ENCODE assay signal across 27 cellular contexts in genomic region chr5:7801898-7802614, GRCh38. TPM values are rescaled to one million over a fixed set of nuclear protein-coding genes. Genes with fewer than 3 reads are reported as not detected.
DNase-seq lines count a peak whose midpoint lies in the region; ATAC-seq and TF ChIP-seq lines count a peak whose summit lies in the region.
"Had no signal": no experiment of that assay in that cellular context is flagged by ENCODE, and none has a peak within 500 bp of the region (broad histone marks: within the 10 kb centered on the region; RNA-seq: fewer than 3 reads in every experiment).

No MANE protein-coding gene starts in this region.

- no peaks in the 10 kb centered on the region for H3K27me3 ChIP-seq in right lobe of liver
- H3K27me3 ChIP-seq: BLaER1 treated with 17β-estradiol and CSF1 and Interleukin-3, amounts not matched to agents 10 nM and 100 nM; brain microvascular endothelial cell; MG63; ovary; sigmoid colon; vagina had no signal

- intact Hi-C loops in Right ventricle myocardium inferior (cut with DNase I): no loop called here
- intact Hi-C loops in cardiac septum (cut with DNase I): no loop called here
- intact Hi-C loops in right lobe of liver (cut with DNase I): no loop called here

- H3K4me3 Mint-ChIP-seq in stimulated activated naive B cell treated with anti-CD40 and anti-IgM and Interleukin-4, amounts not matched to agents 10 μg/mL and 1 μg/mL and 100 μg/mL, for 72 hours: no peak overlapping the region
- H3K4me3 Mint-ChIP-seq: activated CD8-positive, alpha-beta T cell treated with anti-CD3 and anti-CD28 coated beads, Interleukin-2, amount 10 ng/mL, durations not matched to agents 7 days and 5 days; activated naive CD4-positive, alpha-beta T cell treated with anti-CD3 and anti-CD28 coated beads, Interleukin-2, amount 50 U/mL, for 24 hours; activated T-cell treated with anti-CD3 and anti-CD28 coated beads, Interleukin-2, amount 50 U/mL, for 4 hours; IgD-negative memory B cell; memory B cell; naive thymus-derived CD8-positive, alpha-beta T cell had no signal

- H3K27ac ChIP-seq in angular gyrus (ENCODE audit: low read depth, low read length) (peak overlapping the region; percentile 53), right lobe of liver (no peak overlapping the region)
- H3K27ac ChIP-seq: A549, brain microvascular endothelial cell, ovary, sigmoid colon, vagina had no signal

- no peak overlapping the region for H3K4me3 ChIP-seq in right lobe of liver
- H3K4me3 ChIP-seq: A549; BLaER1 treated with 17β-estradiol and CSF1 and Interleukin-3, amounts not matched to agents 10 nM and 100 nM; GM12878; MG63; ovary; sigmoid colon; vagina had no signal

- H3K27ac Mint-ChIP-seq in stimulated activated naive B cell treated with anti-CD40 and anti-IgM and Interleukin-4, amounts not matched to agents 10 μg/mL and 1 μg/mL and 100 μg/mL, for 72 hours: no peak overlapping the region
- H3K27ac Mint-ChIP-seq: activated CD8-positive, alpha-beta T cell treated with anti-CD3 and anti-CD28 coated beads, Interleukin-2, amount 10 ng/mL, durations not matched to agents 7 days and 5 days; activated naive CD4-positive, alpha-beta T cell treated with anti-CD3 and anti-CD28 coated beads, Interleukin-2, amount 50 U/mL, for 24 hours; IgD-negative memory B cell; memory B cell; naive thymus-derived CD8-positive, alpha-beta T cell had no signal

- TF ChIP-seq POLR2A in right lobe of liver (IDR thresholded peaks at IDR 0.05): no peak

- no peaks in the 10 kb centered on the region for H3K36me3 ChIP-seq in right lobe of liver
- H3K36me3 ChIP-seq: BLaER1 treated with 17β-estradiol and CSF1 and Interleukin-3, amounts not matched to agents 10 nM and 100 nM; brain microvascular endothelial cell; MG63; ovary; sigmoid colon; vagina had no signal

- no peaks in the 10 kb centered on the region for H3K9me3 ChIP-seq in right lobe of liver
- H3K9me3 ChIP-seq: A549; BLaER1 treated with 17β-estradiol and CSF1 and Interleukin-3, amounts not matched to agents 10 nM and 100 nM; MG63; ovary; sigmoid colon; vagina had no signal

- H3K9me3 Mint-ChIP-seq in stimulated activated naive B cell treated with anti-CD40 and anti-IgM and Interleukin-4, amounts not matched to agents 10 μg/mL and 1 μg/mL and 100 μg/mL, for 72 hours: no peaks in the 10 kb centered on the region
- H3K9me3 Mint-ChIP-seq: activated naive CD4-positive, alpha-beta T cell treated with anti-CD3 and anti-CD28 coated beads, Interleukin-2, amount 50 U/mL, for 24 hours; activated T-cell treated with anti-CD3 and anti-CD28 coated beads, Interleukin-2, amount 50 U/mL, for 4 hours; memory B cell; naive thymus-derived CD8-positive, alpha-beta T cell had no signal

- no peaks in the 10 kb centered on the region for H3K4me1 Mint-ChIP-seq in stimulated activated naive B cell treated with anti-CD40 and anti-IgM and Interleukin-4, amounts not matched to agents 10 μg/mL and 1 μg/mL and 100 μg/mL, for 72 hours
- H3K4me1 Mint-ChIP-seq: activated naive CD4-positive, alpha-beta T cell treated with anti-CD3 and anti-CD28 coated beads, Interleukin-2, amount 50 U/mL, for 24 hours; IgD-negative memory B cell; memory B cell; naive thymus-derived CD8-positive, alpha-beta T cell had no signal

- no peaks in the 10 kb centered on the region for H3K4me1 ChIP-seq in right lobe of liver
- H3K4me1 ChIP-seq: A549, vagina had no signal

- no peak for TF ChIP-seq CTCF in right lobe of liver (IDR thresholded peaks at IDR 0.05)

- ATAC-seq in Right ventricle myocardium inferior: no peak
- ATAC-seq in stimulated activated naive B cell treated with anti-CD40 and anti-IgM and Interleukin-4, amounts not matched to agents 10 μg/mL and 1 μg/mL and 100 μg/mL, for 72 hours (replicated peaks): no peak
- no peak for ATAC-seq in right lobe of liver
- no peak for ATAC-seq in GM18519 (IDR thresholded peaks at IDR 0.05; ENCODE audit: low FRiP score, unreplicated experiment)
- ATAC-seq: A549; activated CD8-positive, alpha-beta T cell treated with anti-CD3 and anti-CD28 coated beads, Interleukin-2, amount 10 ng/mL, durations not matched to agents 7 days and 5 days; activated T-cell treated with anti-CD3 and anti-CD28 coated beads, Interleukin-2, amount 50 U/mL, for 4 hours; GM12878; naive thymus-derived CD8-positive, alpha-beta T cell; stimulated activated naive CD8-positive, alpha-beta T cell treated with anti-CD3 and anti-CD28 coated beads, Interleukin-15, Interleukin-2, amounts not matched to agents 100 U/mL and 50 U/mL, for 24 hours had no signal

- peaks cover 3 to 23% of the 10 kb centered on the region in 2 donors for H3K27me3 Mint-ChIP-seq in stimulated activated naive B cell treated with anti-CD40 and anti-IgM and Interleukin-4, amounts not matched to agents 10 μg/mL and 1 μg/mL and 100 μg/mL, for 72 hours
- H3K27me3 Mint-ChIP-seq: IgD-negative memory B cell, memory B cell had no signal

- 71% methylated on average over 5 of the region's 14 CpGs for WGBS in right lobe of liver (ENCODE audit: insufficient coverage, low coverage, low lambda C conversion rate, missing lambda C conversion rate)

- H3K36me3 Mint-ChIP-seq in stimulated activated naive B cell treated with anti-CD40 and anti-IgM and Interleukin-4, amounts not matched to agents 10 μg/mL and 1 μg/mL and 100 μg/mL, for 72 hours: no peaks in the 10 kb centered on the region
- H3K36me3 Mint-ChIP-seq: activated naive CD4-positive, alpha-beta T cell treated with anti-CD3 and anti-CD28 coated beads, Interleukin-2, amount 50 U/mL, for 24 hours; IgD-negative memory B cell; memory B cell; naive thymus-derived CD8-positive, alpha-beta T cell had no signal

- peak; percentile 50 for DNase-seq in Right ventricle myocardium inferior (ENCODE audit: missing footprints)
- DNase-seq in cardiac septum (ENCODE audit: low spot score): no peak
- DNase-seq in medulla oblongata (ENCODE audit: extremely low spot score): peak; percentile 45
- no peak for DNase-seq in stimulated activated naive B cell treated with anti-CD40 and anti-IgM and Interleukin-4, amounts not matched to agents 10 μg/mL and 1 μg/mL and 100 μg/mL, for 72 hours
- DNase-seq in right lobe of liver: no peak
- DNase-seq in inferior parietal cortex (ENCODE audit: extremely low spot score): no peak
- DNase-seq: activated CD4-positive, CD25-positive, alpha-beta regulatory T cell; activated CD8-positive, alpha-beta T cell treated with anti-CD3 and anti-CD28 coated beads, Interleukin-2, amount 10 ng/mL, durations not matched to agents 7 days and 5 days; activated T-cell treated with anti-CD3 and anti-CD28 coated beads, Interleukin-2, amount 50 U/mL, for 4 hours; brain microvascular endothelial cell; cortex of kidney; MG63; naive thymus-derived CD8-positive, alpha-beta T cell; NCI-H1694; NCI-H774; ovary; sigmoid colon; stimulated activated naive CD8-positive, alpha-beta T cell treated with anti-CD3 and anti-CD28 coated beads, Interleukin-15, Interleukin-2, amounts not matched to agents 100 U/mL and 50 U/mL, for 24 hours had no signal

RNA-seq across cellular contexts. Expression of gene CFAP90, which starts 48.9 kb away (rescaled TPM):
- total RNA-seq in Right ventricle myocardium inferior (not detected), cardiac septum (not detected), right lobe of liver (under 1 TPM in 4 of 6 experiments, not detected in 2; 0.10 to 0.64 (median 0.41) TPM)
- total RNA-seq: activated CD8-positive, alpha-beta T cell treated with anti-CD3 and anti-CD28 coated beads, Interleukin-2, amount 10 ng/mL, durations not matched to agents 7 days and 5 days; activated T-cell treated with anti-CD3 and anti-CD28 coated beads, Interleukin-2, amount 50 U/mL, for 4 hours; GM12878; naive thymus-derived CD8-positive, alpha-beta T cell had no signal

Comparison
In these comparisons a context has a peak if more than half of its experiments do, and no peak if none do; other contexts are left out.
1. DNase-seq: peak in Right ventricle myocardium inferior (single experiment) and medulla oblongata (single experiment); none in cardiac septum (single experiment), stimulated activated naive B cell treated with anti-CD40 and anti-IgM and Interleukin-4, amounts not matched to agents 10 μg/mL and 1 μg/mL and 100 μg/mL, for 72 hours (single experiment), right lobe of liver (0 of 3) and inferior parietal cortex (single experiment).